ENCODE assay signal across 11 cellular contexts in genomic region chrX:56798866-56799864, GRCh38.
DNase-seq lines count a peak whose midpoint lies in the region; ATAC-seq and TF ChIP-seq lines count a peak whose summit lies in the region.
"Had no signal": no experiment of that assay in that cellular context is flagged by ENCODE, and none has a peak within 500 bp of the region (broad histone marks: within the 10 kb centered on the region; RNA-seq: fewer than 3 reads in every experiment).

No MANE protein-coding gene starts in this region.

- no peak for ATAC-seq in Right ventricle myocardium superior (ENCODE audit: poor library complexity)
- ATAC-seq in activated T-helper 17 cell treated with anti-CD3 and anti-CD28 coated beads, Interleukin-2, amount 50 U/mL, for 72 hours (replicated peaks): no peak
- peak; percentile 69 for ATAC-seq in left colon
- ATAC-seq in HG03095 (IDR thresholded peaks at IDR 0.05; ENCODE audit: unreplicated experiment): no peak

- H3K4me3 Mint-ChIP-seq in activated T-helper 17 cell treated with anti-CD3 and anti-CD28 coated beads, Interleukin-2, amount 50 U/mL, for 72 hours: peak overlapping the region; percentile 72

- H3K4me1 ChIP-seq in right atrium auricular region (peaks cover 0 to 14% of the 10 kb centered on the region in 2 donors), vagina (peaks cover 24% of the 10 kb centered on the region)

- no peak overlapping the region for H3K27ac ChIP-seq in right atrium auricular region
- no peak overlapping the region for H3K27ac ChIP-seq in vagina
- H3K27ac ChIP-seq: tibial artery had no signal

- H3K4me3 ChIP-seq in right atrium auricular region: no peak overlapping the region
- no peak overlapping the region for H3K4me3 ChIP-seq in vagina
- H3K4me3 ChIP-seq: tibial artery had no signal

- H3K36me3 ChIP-seq in right atrium auricular region (no peaks in the 10 kb centered on the region), vagina (no peaks in the 10 kb centered on the region)

- H3K4me1 Mint-ChIP-seq in activated T-helper 17 cell treated with anti-CD3 and anti-CD28 coated beads, Interleukin-2, amount 50 U/mL, for 72 hours: peaks cover 42% of the 10 kb centered on the region

- H3K27me3 ChIP-seq in right atrium auricular region: no peaks in the 10 kb centered on the region
- no peaks in the 10 kb centered on the region for H3K27me3 ChIP-seq in vagina
- H3K27me3 ChIP-seq: tibial artery had no signal

- no peak for TF ChIP-seq POLR2A in vagina (IDR thresholded peaks at IDR 0.05)

- H3K9me3 ChIP-seq in right atrium auricular region (no peaks in the 10 kb centered on the region), vagina (no peaks in the 10 kb centered on the region)
- H3K9me3 ChIP-seq: tibial artery had no signal

- intact Hi-C loops in Right ventricle myocardium superior (cut with DNase I): no loop called here
- intact Hi-C loops in left colon (cut with DNase I, micrococcal nuclease): no loop called here
- intact Hi-C loops in vagina (cut with DNase I): no loop called here

- peak in 1 of 2 donors; percentile 30 for TF ChIP-seq CTCF in right atrium auricular region (IDR thresholded peaks at IDR 0.05)
- no peak for TF ChIP-seq CTCF in vagina (IDR thresholded peaks at IDR 0.05)

- DNase-seq in right atrium auricular region (ENCODE audit: low spot score): peak; percentile 55
- DNase-seq in Right ventricle myocardium superior: no peak
- DNase-seq in left colon: no peak
- peak; percentile 40 to 60 for DNase-seq in vagina (ENCODE audit: extremely low spot score in 2 of 2)
- DNase-seq in DMS114 treated with DMSO at 0.1 percent for 48 hours (lab: John Stamatoyannopoulos, UW; ENCODE audit: unreplicated experiment): no peak
- DNase-seq in stimulated activated CD4-positive, alpha-beta T cell treated with anti-CD3 and anti-CD28 coated beads, Interleukin-4, amount 100 ng/mL, for 1 hour: no peak
- DNase-seq: NCI-H526 treated with DMSO at 0.1 percent for 48 hours; stimulated activated CD4-positive, alpha-beta T cell treated with anti-CD3 and anti-CD28 coated beads, Interleukin-2, amount 100 ng/mL, for 48 hours; tibial artery had no signal

- no peaks in the 10 kb centered on the region for H3K9me3 Mint-ChIP-seq in activated T-helper 17 cell treated with anti-CD3 and anti-CD28 coated beads, Interleukin-2, amount 50 U/mL, for 72 hours

- H3K27me3 Mint-ChIP-seq in activated T-helper 17 cell treated with anti-CD3 and anti-CD28 coated beads, Interleukin-2, amount 50 U/mL, for 72 hours: no peaks in the 10 kb centered on the region

- peaks cover 26% of the 10 kb centered on the region for H3K36me3 Mint-ChIP-seq in activated T-helper 17 cell treated with anti-CD3 and anti-CD28 coated beads, Interleukin-2, amount 50 U/mL, for 72 hours (ENCODE audit: low read depth)

- peak overlapping the region; percentile 90 for H3K27ac Mint-ChIP-seq in activated T-helper 17 cell treated with anti-CD3 and anti-CD28 coated beads, Interleukin-2, amount 50 U/mL, for 72 hours

Comparison
In these comparisons a context has a peak if more than half of its experiments do, and no peak if none do; other contexts are left out.
1. DNase-seq: peak in right atrium auricular region (single experiment) and vagina (2 of 2); none in Right ventricle myocardium superior (single experiment), left colon (0 of 2), DMS114 treated with DMSO at 0.1 percent for 48 hours (single experiment) and stimulated activated CD4-positive, alpha-beta T cell treated with anti-CD3 and anti-CD28 coated beads, Interleukin-4, amount 100 ng/mL, for 1 hour (single experiment).